ENCODE assay signal across 8 cellular contexts in the genomic region with DNA sequence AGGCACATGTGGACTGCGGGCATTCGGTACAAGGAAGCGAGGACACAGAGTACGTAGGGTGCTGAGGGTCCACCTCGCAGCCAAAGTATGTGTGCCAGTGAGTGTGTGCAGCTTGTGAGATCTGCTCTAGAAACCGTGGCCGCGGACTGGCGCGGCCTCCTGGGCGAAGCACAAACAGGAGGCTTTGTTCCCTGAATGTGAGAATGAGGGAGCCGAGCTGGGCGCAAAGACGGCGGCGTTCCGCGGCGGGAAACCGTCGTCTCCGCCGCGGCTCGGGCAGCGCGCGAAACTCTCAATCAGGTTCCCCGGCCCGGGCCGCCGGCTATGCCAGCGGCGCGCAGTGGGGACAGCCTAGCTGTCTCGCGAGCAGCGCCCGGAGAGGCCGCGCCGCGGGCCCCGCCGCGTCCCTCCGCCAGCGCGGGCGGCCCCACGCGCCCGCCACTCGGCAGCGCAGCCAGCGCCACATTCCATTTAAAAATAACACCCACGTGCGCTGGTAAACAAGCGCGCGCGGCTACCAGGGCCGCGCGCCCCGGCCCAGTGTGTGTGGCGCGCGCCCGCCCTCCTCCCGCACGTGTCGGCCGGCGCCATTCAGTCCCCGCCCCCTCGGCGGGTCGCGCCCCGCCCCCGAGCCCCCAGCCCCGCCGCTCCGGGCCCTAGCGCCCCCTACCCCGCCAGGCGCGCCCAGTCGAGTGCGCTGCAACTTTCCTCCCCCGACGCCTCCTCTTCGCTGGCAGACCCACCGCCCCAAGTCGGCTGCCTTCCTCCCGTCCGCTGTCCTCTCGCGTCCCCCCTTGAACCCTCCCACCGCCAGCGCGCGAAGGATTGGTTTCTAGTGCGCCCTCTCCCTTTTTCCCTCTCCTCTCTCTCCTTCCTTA.
A peak's percentile ranks its signal among the peaks of the same experiment; 100 is the strongest.
DNase-seq lines count a peak whose midpoint lies in the region; ATAC-seq and TF ChIP-seq lines count a peak whose summit lies in the region.

No MANE protein-coding gene starts in this region.

- H3K27ac ChIP-seq in DOHH2 (ENCODE audit: low read depth, low read length), result peak overlapping the region; percentile 88

- peak; percentile 72 for DNase-seq in activated gamma-delta T cell treated with Interleukin-2 at 50 U/mL for 16 hours
- DNase-seq in foreskin fibroblast, result peak; percentile 74 to 89
- DNase-seq in nephron progenitor cell, result peak; percentile 87
- DNase-seq in stimulated activated naive CD8-positive, alpha-beta T cell treated with anti-CD3 and anti-CD28 coated beads, Interleukin-15, amount 100 ng/mL, for 72 hours, result peak; percentile 55 to 66

- peaks cover 7% of the 10 kb centered on the region for H4K20me1 ChIP-seq in DOHH2 (ENCODE audit: control insufficient read depth, insufficient read depth, low read depth, low read length)

- peaks cover 31% of the 10 kb centered on the region for H3K27me3 Mint-ChIP-seq in nephron progenitor cell (ENCODE audit: low read depth, poor library complexity)
- H3K27me3 Mint-ChIP-seq in stimulated activated naive CD8-positive, alpha-beta T cell treated with anti-CD3 and anti-CD28 coated beads, Interleukin-15, amount 100 ng/mL, for 72 hours, result peaks cover 42% of the 10 kb centered on the region

- no peak for TF ChIP-seq RAD21 in Ishikawa (IDR thresholded peaks at IDR 0.05; ENCODE audit: low read depth)

- H3K36me3 ChIP-seq in DOHH2 (ENCODE audit: control insufficient read depth, low read length), result peaks cover 7% of the 10 kb centered on the region

- TF ChIP-seq CTCF in DOHH2 (IDR thresholded peaks at IDR 0.05; ENCODE audit: low read depth, low read length, poor library complexity, severe bottlenecking), result no peak
- TF ChIP-seq CTCF in foreskin fibroblast (IDR thresholded peaks at IDR 0.05; ENCODE audit: low read depth, low read length), result no peak
- TF ChIP-seq CTCF in nephron progenitor cell (IDR thresholded peaks at IDR 0.05), result no peak

- no peaks in the 10 kb centered on the region for H3K27me3 ChIP-seq in DOHH2 (ENCODE audit: control insufficient read depth, low read length)

- H3K4me1 Mint-ChIP-seq in nephron progenitor cell, result peaks cover 23% of the 10 kb centered on the region
- peaks cover 25% of the 10 kb centered on the region for H3K4me1 Mint-ChIP-seq in stimulated activated naive CD8-positive, alpha-beta T cell treated with anti-CD3 and anti-CD28 coated beads, Interleukin-15, amount 100 ng/mL, for 72 hours

- peak overlapping the region; percentile 96 for H3K4me3 Mint-ChIP-seq in nephron progenitor cell
- peak overlapping the region; percentile 88 to 90 for H3K4me3 Mint-ChIP-seq in stimulated activated naive CD8-positive, alpha-beta T cell treated with anti-CD3 and anti-CD28 coated beads, Interleukin-15, amount 100 ng/mL, for 72 hours

- peaks cover 24% of the 10 kb centered on the region for H3K4me1 ChIP-seq in DOHH2 (ENCODE audit: control insufficient read depth, low read length)

- H3F3A ChIP-seq in DOHH2 (ENCODE audit: control insufficient read depth, insufficient read depth), result peaks cover 11% of the 10 kb centered on the region

- peaks cover 10% of the 10 kb centered on the region for H3K79me2 ChIP-seq in DOHH2 (ENCODE audit: control insufficient read depth, low read length)

- no peaks in the 10 kb centered on the region for H3K9me3 Mint-ChIP-seq in nephron progenitor cell
- H3K9me3 Mint-ChIP-seq in stimulated activated naive CD8-positive, alpha-beta T cell treated with anti-CD3 and anti-CD28 coated beads, Interleukin-15, amount 100 ng/mL, for 72 hours, result no peaks in the 10 kb centered on the region

- no peaks in the 10 kb centered on the region for H3K9me3 ChIP-seq in DOHH2 (ENCODE audit: control insufficient read depth, insufficient read depth, low read length)

- peak overlapping the region; percentile 99 for H3K27ac Mint-ChIP-seq in nephron progenitor cell
- H3K27ac Mint-ChIP-seq in stimulated activated naive CD8-positive, alpha-beta T cell treated with anti-CD3 and anti-CD28 coated beads, Interleukin-15, amount 100 ng/mL, for 72 hours, result peak overlapping the region; percentile 96 to 98

- no peaks in the 10 kb centered on the region for H3K9me2 ChIP-seq in DOHH2 (replicated peaks; ENCODE audit: control insufficient read depth, low read length)

- H3K4me2 ChIP-seq in DOHH2 (ENCODE audit: low read length), result peak overlapping the region; percentile 82

- TF ChIP-seq POLR2A in Raji (IDR thresholded peaks at IDR 0.05; ENCODE audit: insufficient read depth, low read depth, low read length), result peak; percentile 28; the same call in 1 of the 2 replicates

- H3K36me3 Mint-ChIP-seq in nephron progenitor cell (ENCODE audit: low read depth), result no peaks in the 10 kb centered on the region

- TF ChIP-seq EP300 in Ishikawa (IDR thresholded peaks at IDR 0.05; ENCODE audit: borderline replicate concordance), result no peak

- ATAC-seq in stimulated activated naive CD8-positive, alpha-beta T cell treated with anti-CD3 and anti-CD28 coated beads, Interleukin-15, amount 100 ng/mL, for 72 hours, result peak; percentile 49
- no peak for ATAC-seq in HG03159 (IDR thresholded peaks at IDR 0.05; ENCODE audit: unreplicated experiment)

- H3K4me3 ChIP-seq in DOHH2 (ENCODE audit: low read length) (peak overlapping the region; percentile 98), foreskin fibroblast (ENCODE audit: low read depth in 1 of 2, low read length in 2 of 2) (peak overlapping the region; percentile 62 to 72)

TF ChIP-seq in Ishikawa, 13 proteins besides CTCF, POLR2A, EP300 and RAD21:
- no peak for TF ChIP-seq CREB1 (IDR thresholded peaks at IDR 0.05; ENCODE audit: low read depth)
- TF ChIP-seq, protein P1, sequence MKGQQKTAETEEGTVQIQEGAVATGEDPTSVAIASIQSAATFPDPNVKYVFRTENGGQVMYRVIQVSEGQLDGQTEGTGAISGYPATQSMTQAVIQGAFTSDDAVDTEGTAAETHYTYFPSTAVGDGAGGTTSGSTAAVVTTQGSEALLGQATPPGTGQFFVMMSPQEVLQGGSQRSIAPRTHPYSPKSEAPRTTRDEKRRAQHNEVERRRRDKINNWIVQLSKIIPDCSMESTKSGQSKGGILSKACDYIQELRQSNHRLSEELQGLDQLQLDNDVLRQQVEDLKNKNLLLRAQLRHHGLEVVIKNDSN (IDR thresholded peaks at IDR 0.05), result peak; percentile 61
- TF ChIP-seq NFIC (IDR thresholded peaks at IDR 0.05), result no peak
- peak; percentile 85 for TF ChIP-seq MAX (IDR thresholded peaks at IDR 0.05)
- peak; percentile 82 for TF ChIP-seq ZBTB7A (IDR thresholded peaks at IDR 0.05; ENCODE audit: low read depth)
- no peak for TF ChIP-seq YY1 (IDR thresholded peaks at IDR 0.05; ENCODE audit: low read depth)
- no peak for TF ChIP-seq EGR1 (IDR thresholded peaks at IDR 0.05)
